16 cellular contexts compared by ENCODE assay signal in the genomic region with DNA sequence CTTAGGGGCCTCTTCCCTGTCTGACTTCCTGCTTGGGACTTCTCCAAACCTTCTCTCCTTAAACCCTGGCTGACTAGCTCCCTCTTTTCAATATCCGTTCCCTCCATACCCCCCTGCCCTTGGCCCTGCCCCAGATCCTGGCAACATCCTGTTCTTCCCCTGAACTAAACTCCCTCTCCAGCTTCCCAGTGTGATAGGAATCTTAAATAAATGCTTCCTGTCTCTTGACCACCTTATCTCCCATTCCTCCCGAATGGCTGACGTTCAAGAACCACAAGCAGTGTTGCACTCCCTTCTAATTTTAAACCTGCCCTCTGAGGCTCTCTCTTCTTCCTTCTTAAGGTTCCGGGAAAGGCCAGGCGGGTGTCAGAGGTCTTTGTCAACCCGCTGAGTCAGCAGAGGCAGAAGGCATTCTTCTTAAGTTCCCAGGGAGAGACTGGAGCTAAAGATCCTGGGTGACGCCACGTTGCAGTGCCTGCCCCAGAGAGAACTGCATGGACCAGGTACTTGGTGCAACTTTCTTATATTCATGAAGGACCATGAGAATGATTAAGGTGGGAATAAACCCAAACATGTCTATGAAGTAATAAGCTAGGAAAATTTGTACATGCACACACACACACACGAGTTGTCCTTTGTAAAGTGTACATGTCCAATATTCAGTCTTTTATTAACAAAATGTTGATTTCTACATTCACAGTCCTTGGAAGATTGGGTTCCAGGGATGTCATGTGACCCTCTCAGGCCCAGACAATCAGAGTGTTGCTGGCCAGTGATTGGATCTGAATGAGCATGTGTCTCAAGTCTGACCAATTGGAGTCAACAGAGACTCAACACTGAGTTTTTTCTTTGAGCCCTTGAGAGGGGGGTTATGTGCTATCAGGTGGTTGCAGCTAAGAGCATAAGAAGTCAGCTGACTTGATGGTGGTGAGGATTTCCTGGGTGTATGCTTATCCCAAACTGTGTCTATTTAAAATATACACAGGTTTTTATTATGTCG.
DNase-seq lines count a peak whose midpoint lies in the region; TF ChIP-seq lines count a peak whose summit lies in the region.
"Had no signal": no experiment of that assay in that cellular context is flagged by ENCODE, and none has a peak within 500 bp of the region (broad histone marks: within the 10 kb centered on the region; RNA-seq: fewer than 3 reads in every experiment).

No MANE protein-coding gene starts in this region.

- H3K36me3 ChIP-seq in cardiac muscle cell: no peaks in the 10 kb centered on the region
- H3K36me3 ChIP-seq: suprapubic skin had no signal

- no peak overlapping the region for H3K4me3 ChIP-seq in cardiac muscle cell
- H3K4me3 ChIP-seq: suprapubic skin had no signal

- no peaks in the 10 kb centered on the region for H3K27me3 ChIP-seq in cardiac muscle cell
- H3K27me3 ChIP-seq: suprapubic skin had no signal

- in situ Hi-C loops in ACHN (cut with HindIII; ENCODE audit: low pct_ligation_motif_present, low pct_unique_long_range_greater_than_20kb, low sequenced_read_pairs): no loop called here

- H3K27ac ChIP-seq in cardiac muscle cell: peak overlapping the region; percentile 65
- H3K27ac ChIP-seq: parathyroid adenoma, suprapubic skin had no signal

- H3K4me1 ChIP-seq in cardiac muscle cell (ENCODE audit: low read depth): peaks cover 8% of the 10 kb centered on the region
- H3K4me1 ChIP-seq: parathyroid adenoma, suprapubic skin had no signal

- no peak for TF ChIP-seq CTCF in cardiac muscle cell (IDR thresholded peaks at IDR 0.05; ENCODE audit: low read depth, low read length)

- DNase-seq in CMK (ENCODE audit: low read depth): peak; percentile 30
- DNase-seq in RPMI7951 (ENCODE audit: low read depth): peak; percentile 93
- DNase-seq in cardiac muscle cell (ENCODE audit: low read depth in 1 of 2, low spot score in 1 of 2): peak; percentile 27 to 97
- DNase-seq in mucosa of gallbladder (ENCODE audit: low spot score): peak; percentile 48
- DNase-seq in stimulated activated CD4-positive, alpha-beta T cell treated with anti-CD3 and anti-CD28 coated beads, Interleukin-4, amount 100 ng/mL, for 24 hours: no peak
- no peak for DNase-seq in epidermal melanocyte (ENCODE audit: insufficient read length, low spot score)
- DNase-seq in NCI-H187 treated with DMSO at 0.1 percent for 48 hours (lab: John Stamatoyannopoulos, UW): no peak
- DNase-seq in ACHN: no peak
- DNase-seq: activated CD4-positive, CD25-positive, alpha-beta regulatory T cell treated with anti-CD3 and anti-CD28 coated beads, Interleukin-2, amount 50 U/mL, for 72 hours; activated naive CD8-positive, alpha-beta T cell treated with anti-CD3 and anti-CD28 coated beads for 36 hours; midbrain; NCI-H1105; NCI-H345; SW 1271 had no signal

- no peaks in the 10 kb centered on the region for H3K9me3 ChIP-seq in cardiac muscle cell (ENCODE audit: low read depth)
- H3K9me3 ChIP-seq: suprapubic skin had no signal

Comparison
In these comparisons a context has a peak if more than half of its experiments do, and no peak if none do; other contexts are left out.
1. DNase-seq: peak in CMK (single experiment), RPMI7951 (single experiment), cardiac muscle cell (2 of 2) and mucosa of gallbladder (single experiment); none in stimulated activated CD4-positive, alpha-beta T cell treated with anti-CD3 and anti-CD28 coated beads, Interleukin-4, amount 100 ng/mL, for 24 hours (single experiment), epidermal melanocyte (single experiment), NCI-H187 treated with DMSO at 0.1 percent for 48 hours (single experiment) and ACHN (single experiment).